8 cellular contexts compared by ENCODE assay signal in genomic region chr2:152925540-152926448, GRCh38.
DNase-seq lines count a peak whose midpoint lies in the region; ATAC-seq and TF ChIP-seq lines count a peak whose summit lies in the region.

No MANE protein-coding gene starts in this region.

- H3K4ac ChIP-seq in IMR-90 (ENCODE audit: low read depth, low read length): no peak overlapping the region

- no peaks in the 10 kb centered on the region for H3K4me1 Mint-ChIP-seq in activated T-cell treated with anti-CD3 and anti-CD28 coated beads, Interleukin-2, amount 50 U/mL, for 4 hours (ENCODE audit: low read depth)

- no peak overlapping the region for H3K56ac ChIP-seq in IMR-90 (ENCODE audit: extremely low read depth, insufficient read depth, low read length)

- no peak for ATAC-seq in activated T-cell treated with anti-CD3 and anti-CD28 coated beads, Interleukin-2, amount 50 U/mL, for 4 hours
- peak; percentile 63 for ATAC-seq in IMR-90 (ENCODE audit: low read depth)

- no peak overlapping the region for H3K9ac ChIP-seq in GM23248
- no peak overlapping the region for H3K9ac ChIP-seq in IMR-90 (ENCODE audit: low read depth, low read length)

- in situ Hi-C loops in GM23248 (cut with MboI) (no loop called here), IMR-90 (cut with MboI; ENCODE audit: low sequenced_read_pairs) (no loop called here)

- H2BK20ac ChIP-seq in IMR-90 (ENCODE audit: low read depth, low read length): no peak overlapping the region

- H3K18ac ChIP-seq in IMR-90 (ENCODE audit: low read depth, low read length): no peak overlapping the region

- no peaks in the 10 kb centered on the region for H3K9me3 Mint-ChIP-seq in activated T-cell treated with anti-CD3 and anti-CD28 coated beads, Interleukin-2, amount 50 U/mL, for 4 hours

- H3K79me2 ChIP-seq in GM23248 (ENCODE audit: insufficient read depth): no peaks in the 10 kb centered on the region
- no peaks in the 10 kb centered on the region for H3K79me2 ChIP-seq in PC-9 (ENCODE audit: low read depth)

- H4K5ac ChIP-seq in IMR-90 (ENCODE audit: low read depth, low read length): no peak overlapping the region

- peaks cover 9% of the 10 kb centered on the region; the same call in 1 of the 2 replicates for H3F3A ChIP-seq in GM23248 (ENCODE audit: insufficient read depth)
- H3F3A ChIP-seq in PC-9 (ENCODE audit: insufficient read depth, low read depth): peaks cover 11% of the 10 kb centered on the region

- H3K4me2 ChIP-seq in GM23248 (ENCODE audit: unreplicated experiment): no peak overlapping the region
- no peak overlapping the region for H3K4me2 ChIP-seq in IMR-90 (ENCODE audit: low read depth, low read length)
- H3K4me2 ChIP-seq in PC-9: no peak overlapping the region

- BruUV-seq in IMR-90 (replicated peaks; lab: Mats Ljungman, UMichigan): no TSS peak
- no TSS peak for BruUV-seq in PC-9 (replicated peaks; lab: Mats Ljungman, UMichigan)

- no peak overlapping the region for H2BK15ac ChIP-seq in IMR-90 (ENCODE audit: low read depth, low read length)

- WGBS in GM23248 (ENCODE audit: low coverage in 1 of 2, low lambda C conversion rate in 2 of 2, missing lambda C conversion rate in 2 of 2), 2 experiments: 23 to 24% methylated on average over 11 of the region's 11 CpGs
- 0% methylated on average over 1 of the region's 11 CpGs; no CpG with 5 or more reads in 1 of the 2 experiments for WGBS in IMR-90 (ENCODE audit: extremely low coverage in 2 of 2, insufficient read length in 1 of 2), 2 experiments

- H3K36me3 Mint-ChIP-seq in activated T-cell treated with anti-CD3 and anti-CD28 coated beads, Interleukin-2, amount 50 U/mL, for 4 hours (ENCODE audit: insufficient read depth): no peaks in the 10 kb centered on the region

- no peak overlapping the region for H4K91ac ChIP-seq in IMR-90 (ENCODE audit: insufficient read depth, low read depth, low read length)

- peak; percentile 23; the same call in 1 of the 2 replicates for TF ChIP-seq CTCF in IMR-90 (conservative IDR thresholded peaks at IDR 0.05; ENCODE audit: low read depth, low read length)
- TF ChIP-seq CTCF in PC-9 (conservative IDR thresholded peaks at IDR 0.05): peak; percentile 80
- peak in 2 of 3 experiments; percentile 14 to 32 for TF ChIP-seq CTCF in ascending aorta (IDR thresholded peaks at IDR 0.05)
- peak; percentile 78 for TF ChIP-seq CTCF in kidney epithelial cell (IDR thresholded peaks at IDR 0.05; ENCODE audit: insufficient read depth, low read length, poor library complexity, severe bottlenecking)

- peak; percentile 1 for DNase-seq in activated T-cell treated with anti-CD3 and anti-CD28 coated beads for 1 hour (ENCODE audit: low read depth)
- no peak for DNase-seq in activated T-cell treated with anti-CD3 and anti-CD28 coated beads, Interleukin-2, amount 50 U/mL, for 4 hours
- DNase-seq in GM23248: peak; percentile 64
- no peak for DNase-seq in IMR-90
- DNase-seq in PC-9: peak in 1 of 2 experiments; percentile 48
- no peak for DNase-seq in ascending aorta (ENCODE audit: low spot score in 2 of 2)
- DNase-seq in kidney epithelial cell (ENCODE audit: low read depth): no peak
- DNase-seq in stimulated activated CD8-positive, alpha-beta memory T cell treated with anti-CD3 and anti-CD28 coated beads, Interleukin-4, amount 100 ng/mL, for 24 hours (ENCODE audit: low read depth): peak; percentile 2

- POLR2A ChIA-PET in IMR-90 (lab: Charles Lee; ENCODE audit: unreplicated experiment): no interaction called here
- POLR2A ChIA-PET in PC-9 (lab: Charles Lee; ENCODE audit: unreplicated experiment): no interaction called here

- H3K27me3 ChIP-seq in GM23248 (replicated peaks; ENCODE audit: insufficient read depth) (no peaks in the 10 kb centered on the region; the same call in 1 of the 2 replicates), IMR-90 (ENCODE audit: control insufficient read depth, insufficient read depth, low read length) (no peaks in the 10 kb centered on the region), PC-9 (ENCODE audit: insufficient read depth, low read depth) (no peaks in the 10 kb centered on the region), ascending aorta (no peaks in the 10 kb centered on the region), kidney epithelial cell (ENCODE audit: control insufficient read depth, insufficient read depth, low read length) (no peaks in the 10 kb centered on the region)

- H3K9me2 ChIP-seq in GM23248 (ENCODE audit: insufficient read depth) (no peaks in the 10 kb centered on the region), PC-9 (ENCODE audit: insufficient read depth) (no peaks in the 10 kb centered on the region)

- no peaks in the 10 kb centered on the region for H3K9me1 ChIP-seq in IMR-90 (ENCODE audit: insufficient read depth, low read length)

- H2AFZ ChIP-seq in GM23248: no peak overlapping the region
- H2AFZ ChIP-seq in IMR-90 (replicated peaks; ENCODE audit: low read length, poor library complexity): no peak overlapping the region
- no peak overlapping the region for H2AFZ ChIP-seq in PC-9

- CTCF ChIA-PET in IMR-90 (lab: Yijun Ruan, JAX): no interaction called here
- CTCF ChIA-PET in PC-9 (lab: Charles Lee): interaction anchor here (0.5 kb wide), 1 partner anchor 200 kb away, joined by 3 read pairs; no protein-coding TSS in a partner anchor

- intact Hi-C loops in IMR-90 (cut with micrococcal nuclease) (no loop called here), PC-9 (cut with micrococcal nuclease; ENCODE audit: unreplicated experiment) (no loop called here), ascending aorta (cut with DNase I) (no loop called here)

- no peak for TF ChIP-seq POLR2A in IMR-90 (IDR thresholded peaks at IDR 0.05; ENCODE audit: low read depth, low read length)

- no peak overlapping the region for H2AK5ac ChIP-seq in IMR-90 (ENCODE audit: low read depth, low read length)

- H3K23ac ChIP-seq in IMR-90 (ENCODE audit: low read depth, low read length): no peak overlapping the region

- no peak for TF ChIP-seq RAD21 in IMR-90 (IDR thresholded peaks at IDR 0.05; ENCODE audit: low read length)

- H3K4me3 ChIP-seq in GM23248 (no peak overlapping the region), IMR-90 (ENCODE audit: insufficient read depth, low read depth, low read length) (no peak overlapping the region), PC-9 (no peak overlapping the region), ascending aorta (no peak overlapping the region), kidney epithelial cell (ENCODE audit: low read depth, low read length) (no peak overlapping the region)

- no peaks in the 10 kb centered on the region for H3K79me1 ChIP-seq in IMR-90 (ENCODE audit: low read depth in 1 of 2, low read length in 2 of 2)

- H4K20me1 ChIP-seq in GM23248 (ENCODE audit: insufficient read depth): no peaks in the 10 kb centered on the region
- H4K20me1 ChIP-seq in IMR-90 (ENCODE audit: insufficient read depth, low read length): no peaks in the 10 kb centered on the region
- H4K20me1 ChIP-seq in PC-9 (ENCODE audit: insufficient read depth): no peaks in the 10 kb centered on the region

- no peak overlapping the region for H3K14ac ChIP-seq in IMR-90 (replicated peaks; ENCODE audit: low read depth, low read length)

- H3K9me3 ChIP-seq in GM23248 (ENCODE audit: low read depth): no peaks in the 10 kb centered on the region
- H3K9me3 ChIP-seq in IMR-90 (ENCODE audit: control insufficient read depth, insufficient read depth, low read length): no peaks in the 10 kb centered on the region; the same call in 1 of the 2 replicates
- no peaks in the 10 kb centered on the region for H3K9me3 ChIP-seq in PC-9 (ENCODE audit: insufficient read depth, low read depth)
- no peaks in the 10 kb centered on the region for H3K9me3 ChIP-seq in ascending aorta

- H2BK5ac ChIP-seq in IMR-90 (ENCODE audit: low read depth, low read length, poor library complexity, severe bottlenecking): no peak overlapping the region

- H2BK120ac ChIP-seq in IMR-90 (ENCODE audit: low read depth, low read length): no peak overlapping the region

- H3K4me3 Mint-ChIP-seq in activated T-cell treated with anti-CD3 and anti-CD28 coated beads, Interleukin-2, amount 50 U/mL, for 4 hours: no peak overlapping the region

- H3K4me1 ChIP-seq in GM23248 (ENCODE audit: insufficient read depth): no peaks in the 10 kb centered on the region
- no peaks in the 10 kb centered on the region for H3K4me1 ChIP-seq in IMR-90 (ENCODE audit: control insufficient read depth, insufficient read depth, low read length)
- no peaks in the 10 kb centered on the region for H3K4me1 ChIP-seq in PC-9 (replicated peaks; ENCODE audit: insufficient read depth)
- no peaks in the 10 kb centered on the region for H3K4me1 ChIP-seq in ascending aorta

- H3K36me3 ChIP-seq in GM23248 (ENCODE audit: low read depth) (no peaks in the 10 kb centered on the region), IMR-90 (ENCODE audit: control insufficient read depth, insufficient read depth, low read length) (no peaks in the 10 kb centered on the region), PC-9 (ENCODE audit: low read depth) (no peaks in the 10 kb centered on the region), ascending aorta (no peaks in the 10 kb centered on the region), kidney epithelial cell (ENCODE audit: control insufficient read depth, insufficient read depth, low read length) (no peaks in the 10 kb centered on the region)

- dilution Hi-C loops in IMR-90 (cut with HindIII; ENCODE audit: low sequenced_read_pairs, unreplicated experiment): no loop called here

- H3K27me3 Mint-ChIP-seq in activated T-cell treated with anti-CD3 and anti-CD28 coated beads, Interleukin-2, amount 50 U/mL, for 4 hours (ENCODE audit: low read depth): peaks cover 5% of the 10 kb centered on the region

- no peak overlapping the region for H2AK9ac ChIP-seq in IMR-90 (replicated peaks; ENCODE audit: low read depth, low read length, poor library complexity)

- H3K27ac ChIP-seq in GM23248: no peak overlapping the region
- H3K27ac ChIP-seq in IMR-90 (ENCODE audit: insufficient read depth, low read length): no peak overlapping the region
- H3K27ac ChIP-seq in PC-9: no peak overlapping the region
- no peak overlapping the region for H3K27ac ChIP-seq in ascending aorta

- H4K8ac ChIP-seq in IMR-90 (ENCODE audit: low read depth in 2 of 2, low read length in 2 of 2): no peak overlapping the region

TF ChIP-seq in IMR-90, 13 proteins besides CTCF, POLR2A, EP300 and RAD21:
- TF ChIP-seq BHLHE40 (IDR thresholded peaks at IDR 0.05; ENCODE audit: low read depth, low read length) (peak; percentile 77; the same call in 1 of the 2 replicates), CHD1 (IDR thresholded peaks at IDR 0.05; ENCODE audit: low read depth, low read length) (no peak)
TF ChIP-seq in IMR-90: peak in this region for 1.

Comparison
In these comparisons a context has a peak if more than half of its experiments do, and no peak if none do; other contexts are left out.
1. DNase-seq: peak in activated T-cell treated with anti-CD3 and anti-CD28 coated beads for 1 hour (single experiment), GM23248 (single experiment) and stimulated activated CD8-positive, alpha-beta memory T cell treated with anti-CD3 and anti-CD28 coated beads, Interleukin-4, amount 100 ng/mL, for 24 hours (single experiment); none in activated T-cell treated with anti-CD3 and anti-CD28 coated beads, Interleukin-2, amount 50 U/mL, for 4 hours (single experiment), IMR-90 (single experiment), ascending aorta (0 of 2) and kidney epithelial cell (single experiment).
2. CTCF ChIP-seq: peak in every context shown above with its lines; median percentile 80 in PC-9; 78 in kidney epithelial cell; 23 in IMR-90; 23 in ascending aorta.